Comparison of ENCODE assay signal across 17 cellular contexts in the genomic region with DNA sequence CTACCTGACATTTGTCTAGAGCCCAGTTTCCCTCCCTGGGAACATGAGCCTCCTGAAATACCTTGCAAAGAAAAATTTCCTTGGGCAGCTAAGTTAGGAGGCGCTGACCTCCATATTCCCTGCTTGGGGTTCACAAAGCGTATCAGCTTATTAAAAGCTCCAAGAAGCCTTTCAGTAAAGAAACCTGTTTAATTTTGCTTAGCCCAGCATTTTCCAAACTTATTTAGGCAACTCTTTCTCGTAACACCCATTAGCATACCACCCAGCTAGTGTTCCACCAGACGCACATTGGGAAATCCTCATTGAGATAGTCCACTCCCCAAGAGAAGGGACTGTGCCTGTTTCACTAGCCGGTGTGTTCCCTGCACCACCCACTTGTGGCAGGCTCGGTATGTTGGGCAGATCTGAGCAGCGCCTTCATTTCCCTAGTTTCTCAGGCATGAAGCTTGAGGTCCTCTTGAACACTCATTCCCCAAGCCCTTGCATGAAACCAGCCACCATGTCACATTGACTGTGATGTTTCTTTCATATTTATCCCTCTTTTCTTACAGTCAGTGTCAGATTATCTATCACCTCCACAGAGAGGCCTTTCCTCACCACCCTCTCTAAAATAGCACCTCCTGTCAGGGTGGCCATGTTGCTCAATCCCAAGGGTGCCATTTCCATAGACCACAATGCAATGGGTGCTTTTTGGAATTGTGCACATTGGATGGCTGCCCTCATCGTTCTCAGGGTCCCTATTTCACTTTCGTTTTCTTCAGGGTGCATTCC. TPM values are rescaled to one million over a fixed set of nuclear protein-coding genes. Genes with fewer than 3 reads are reported as not detected.
A peak's percentile ranks its signal among the peaks of the same experiment; 100 is the strongest.
DNase-seq lines count a peak whose midpoint lies in the region; ATAC-seq and TF ChIP-seq lines count a peak whose summit lies in the region.
"Had no signal": no experiment of that assay in that cellular context is flagged by ENCODE, and none has a peak within 500 bp of the region (broad histone marks: within the 10 kb centered on the region; RNA-seq: fewer than 3 reads in every experiment).

No MANE protein-coding gene starts in this region.

- H2AFZ ChIP-seq in Karpas-422 (ENCODE audit: low read length) (no peak overlapping the region), SU-DHL-6 (ENCODE audit: low read depth, low read length, severe bottlenecking) (no peak overlapping the region)

- H3K27me3 Mint-ChIP-seq in activated CD8-positive, alpha-beta memory T cell treated with anti-CD3 and anti-CD28 coated beads, Interleukin-2, amount 10 ng/mL, durations not matched to agents 7 days and 5 days: peaks cover 14% of the 10 kb centered on the region
- H3K27me3 Mint-ChIP-seq in mesothelial cell of epicardium (ENCODE audit: low read depth): no peaks in the 10 kb centered on the region

- H3K9me3 ChIP-seq in Karpas-422 (ENCODE audit: low read length) (no peaks in the 10 kb centered on the region), SU-DHL-6 (ENCODE audit: insufficient read depth, low read length) (no peaks in the 10 kb centered on the region)

- peak overlapping the region; percentile 11 for H3K4me3 Mint-ChIP-seq in activated CD8-positive, alpha-beta memory T cell treated with anti-CD3 and anti-CD28 coated beads, Interleukin-2, amount 10 ng/mL, durations not matched to agents 7 days and 5 days
- no peak overlapping the region for H3K4me3 Mint-ChIP-seq in mesothelial cell of epicardium
- H3K4me3 Mint-ChIP-seq: CD4-positive, alpha-beta T cell had no signal

- H3K36me3 ChIP-seq in Karpas-422 (ENCODE audit: insufficient read depth, low read length) (no peaks in the 10 kb centered on the region), SU-DHL-6 (ENCODE audit: low read length) (no peaks in the 10 kb centered on the region)

- no peak overlapping the region for H3K27ac Mint-ChIP-seq in activated CD8-positive, alpha-beta memory T cell treated with anti-CD3 and anti-CD28 coated beads, Interleukin-2, amount 10 ng/mL, durations not matched to agents 7 days and 5 days
- peak overlapping the region; percentile 61 for H3K27ac Mint-ChIP-seq in mesothelial cell of epicardium
- H3K27ac Mint-ChIP-seq: CD4-positive, alpha-beta T cell had no signal

- H3K4me3 ChIP-seq in Karpas-422 (ENCODE audit: low read length) (peak overlapping the region; percentile 37; the same call in 1 of the 2 replicates), SU-DHL-6 (ENCODE audit: insufficient read depth, low read length, poor library complexity, severe bottlenecking) (no peak overlapping the region)

- H4K20me1 ChIP-seq in Karpas-422 (ENCODE audit: insufficient read depth, low read depth, low read length) (no peaks in the 10 kb centered on the region), SU-DHL-6 (ENCODE audit: low read depth, low read length) (no peaks in the 10 kb centered on the region)

- ATAC-seq in activated CD8-positive, alpha-beta memory T cell treated with anti-CD3 and anti-CD28 coated beads, Interleukin-2, amount 10 ng/mL, durations not matched to agents 7 days and 5 days: no peak
- ATAC-seq in HG03469 (IDR thresholded peaks at IDR 0.05; ENCODE audit: unreplicated experiment): no peak

- H3K9me3 Mint-ChIP-seq in activated CD8-positive, alpha-beta memory T cell treated with anti-CD3 and anti-CD28 coated beads, Interleukin-2, amount 10 ng/mL, durations not matched to agents 7 days and 5 days (ENCODE audit: low read depth): no peaks in the 10 kb centered on the region
- peaks cover 6% of the 10 kb centered on the region for H3K9me3 Mint-ChIP-seq in mesothelial cell of epicardium
- H3K9me3 Mint-ChIP-seq: CD4-positive, alpha-beta T cell had no signal

- H3K27me3 ChIP-seq in Karpas-422 (ENCODE audit: low read length) (no peaks in the 10 kb centered on the region), SU-DHL-6 (ENCODE audit: low read length) (no peaks in the 10 kb centered on the region)

- H3K9me2 ChIP-seq in Karpas-422 (replicated peaks; ENCODE audit: insufficient read depth, low read length): no peaks in the 10 kb centered on the region
- no peaks in the 10 kb centered on the region for H3K9me2 ChIP-seq in SU-DHL-6 (replicated peaks; ENCODE audit: insufficient read depth, low read length)

- H3K36me3 Mint-ChIP-seq in activated CD8-positive, alpha-beta memory T cell treated with anti-CD3 and anti-CD28 coated beads, Interleukin-2, amount 10 ng/mL, durations not matched to agents 7 days and 5 days: no peaks in the 10 kb centered on the region
- H3K36me3 Mint-ChIP-seq in mesothelial cell of epicardium: no peaks in the 10 kb centered on the region

- TF ChIP-seq CTCF in SU-DHL-6 (IDR thresholded peaks at IDR 0.05; ENCODE audit: insufficient read depth, low read length, poor library complexity, severe bottlenecking) (no peak), mesothelial cell of epicardium (IDR thresholded peaks at IDR 0.05; ENCODE audit: unreplicated experiment) (no peak)

- DNase-seq in activated CD8-positive, alpha-beta memory T cell treated with anti-CD3 and anti-CD28 coated beads, Interleukin-2, amount 10 ng/mL, durations not matched to agents 7 days and 5 days: no peak
- no peak for DNase-seq in activated CD8-positive, alpha-beta memory T cell treated with anti-CD3 and anti-CD28 coated beads for 24 hours
- DNase-seq in Karpas-422: no peak
- DNase-seq in mesothelial cell of epicardium (ENCODE audit: low spot score in 2 of 2, unreplicated experiment in 2 of 2): no peak
- DNase-seq in activated gamma-delta T cell treated with Interleukin-2 at 50 U/mL for 16 hours: no peak
- DNase-seq in KG1 (lab: John Stamatoyannopoulos, UW): no peak
- DNase-seq: CD4-positive, alpha-beta T cell; NCI-H1092; NCI-H2107; NCI-H345; NCI-H69; Right ventricle myocardium superior had no signal

- H3K9ac ChIP-seq in Karpas-422 (ENCODE audit: low read length) (0 out of 2 replicates have a peak overlapping the region, but pooled peaks have one; percentile 13), SU-DHL-6 (ENCODE audit: low read length) (no peak overlapping the region)

- H3K4me1 ChIP-seq in Karpas-422 (ENCODE audit: low read length): no peaks in the 10 kb centered on the region

- H3K79me2 ChIP-seq in Karpas-422 (ENCODE audit: low read length) (no peaks in the 10 kb centered on the region), SU-DHL-6 (ENCODE audit: insufficient read depth, low read length) (no peaks in the 10 kb centered on the region)

- no peak overlapping the region for H3K27ac ChIP-seq in Karpas-422 (ENCODE audit: low read length)
- H3K27ac ChIP-seq in SU-DHL-6 (ENCODE audit: low read depth, low read length): no peak overlapping the region

- CTCF ChIA-PET in activated CD8-positive, alpha-beta memory T cell treated with anti-CD3 and anti-CD28 coated beads, Interleukin-2, amount 10 ng/mL, durations not matched to agents 7 days and 5 days (lab: Charles Lee): no interaction called here

- H3F3A ChIP-seq in SU-DHL-6 (ENCODE audit: insufficient read depth): no peaks in the 10 kb centered on the region

- H3K4me2 ChIP-seq in Karpas-422 (ENCODE audit: low read depth, low read length, poor library complexity, severe bottlenecking): peak overlapping the region; percentile 37
- peak overlapping the region; percentile 23 for H3K4me2 ChIP-seq in SU-DHL-6 (ENCODE audit: low read depth, low read length, poor library complexity, severe bottlenecking)

- no peaks in the 10 kb centered on the region for H3K4me1 Mint-ChIP-seq in activated CD8-positive, alpha-beta memory T cell treated with anti-CD3 and anti-CD28 coated beads, Interleukin-2, amount 10 ng/mL, durations not matched to agents 7 days and 5 days
- H3K4me1 Mint-ChIP-seq in mesothelial cell of epicardium: peaks cover 46% of the 10 kb centered on the region

RNA-seq across cellular contexts. Expression of gene ELF5, which starts 12.5 kb away (rescaled TPM):
- not detected for total RNA-seq in activated CD8-positive, alpha-beta memory T cell treated with anti-CD3 and anti-CD28 coated beads, Interleukin-2, amount 10 ng/mL, durations not matched to agents 7 days and 5 days
- not detected in 2 replicates for total RNA-seq in Karpas-422 (2014; rRNA removed; shearing (Covaris generic); ENCODE audit: low replicate concordance)
- 2.1 to 2.4 TPM (median 2.2 TPM) in 3 replicates for total RNA-seq in mesothelial cell of epicardium
- total RNA-seq: A172; CD4-positive, alpha-beta T cell; Daoy; H1; Right ventricle myocardium superior had no signal
